In the genomic region with DNA sequence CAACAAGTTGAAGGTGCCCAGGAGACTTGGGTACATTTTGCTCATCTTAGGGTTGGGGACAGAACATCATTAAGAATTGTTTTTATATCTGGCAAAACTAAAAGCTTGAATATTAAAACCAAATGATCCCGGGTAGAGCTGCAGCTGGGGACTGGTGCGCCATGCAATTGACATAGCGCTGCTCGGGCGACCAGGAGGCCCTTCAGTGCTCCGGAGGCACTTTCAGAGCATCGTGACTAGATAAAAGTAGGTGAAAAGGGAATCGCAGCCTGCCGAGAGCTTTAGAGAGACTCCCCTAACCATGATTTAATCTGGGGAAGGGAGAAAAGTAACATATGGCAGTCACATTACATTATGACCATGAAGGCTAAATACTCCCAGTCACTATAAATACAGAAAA, we compare ENCODE assay signal across 15 cellular contexts.
"Had no signal": no experiment of that assay in that cellular context is flagged by ENCODE, and none has a peak within 500 bp of the region (broad histone marks: within the 10 kb centered on the region; RNA-seq: fewer than 3 reads in every experiment).

No MANE protein-coding gene starts in this region.

- H3K27ac ChIP-seq: ovary, VCaP had no signal

- DNase-seq: activated CD4-positive, alpha-beta T cell treated with anti-CD3 and anti-CD28 coated beads for 4 hours; activated naive CD4-positive, alpha-beta T cell treated with anti-CD3 and anti-CD28 coated beads for 36 hours; cerebellar nuclear complex; dorsolateral prefrontal cortex; immature natural killer cell; natural killer cell; ovary; SK-N-SH; stimulated activated CD4-positive, alpha-beta T cell treated with anti-CD3 and anti-CD28 coated beads, Interleukin-15, amount 100 ng/mL, for 24 hours; stimulated activated CD4-positive, alpha-beta T cell treated with anti-CD3 and anti-CD28 coated beads, Interleukin-4, amount 100 ng/mL, for 24 hours; T-helper 1 cell; testis had no signal

- H3K4me3 ChIP-seq: dorsolateral prefrontal cortex, ovary, testis had no signal

- H3K36me3 ChIP-seq: ovary had no signal

- H3K9me3 ChIP-seq: ovary, SK-N-SH, testis had no signal

- H3K9ac ChIP-seq: SK-N-SH had no signal

- H3K27me3 ChIP-seq: dorsolateral prefrontal cortex, ovary, testis had no signal

- ATAC-seq: activated T-helper 17 cell treated with anti-CD3 and anti-CD28 coated beads, Interleukin-2, amount 50 U/mL, for 72 hours; esophagus mucosa; natural killer cell had no signal

- H3K4me2 ChIP-seq: SK-N-SH had no signal
